In genomic region chr6:34412643-34413214, GRCh38 we compare ENCODE assay signal across 2 cellular contexts.
TF ChIP-seq lines count a peak whose summit lies in the region.

No MANE protein-coding gene starts in this region.

TF ChIP-seq in HEK293, 187 proteins besides CTCF, POLR2A, EP300 and RAD21:
- TF ChIP-seq ZNF521 (tag by site-specific recombination; IDR thresholded peaks at IDR 0.05) = no peak
- TF ChIP-seq ZNF184 (tag by site-specific recombination; IDR thresholded peaks at IDR 0.05) = peak; percentile 98

TF ChIP-seq in K562, 482 proteins besides CTCF, POLR2A, EP300 and RAD21:
- TF ChIP-seq KHSRP (IDR thresholded peaks at IDR 0.05) (no peak), TBL1XR1 (IDR thresholded peaks at IDR 0.05; ENCODE audit: low read length in 2 of 2) (no peak), BCLAF1 (IDR thresholded peaks at IDR 0.05; ENCODE audit: borderline replicate concordance in 1 of 2, control insufficient read depth in 1 of 2, low read depth in 2 of 2, low read length in 1 of 2) (no peak), NFIC (IDR thresholded peaks at IDR 0.05) (no peak), ZNF184 (CRISPR knock-in tag; IDR thresholded peaks at IDR 0.05) (0 out of 2 replicates have a peak, but pooled peaks have one; percentile 35), ZBTB40 (IDR thresholded peaks at IDR 0.05) (no peak), ZBTB40 (CRISPR knock-in tag; IDR thresholded peaks at IDR 0.05) (no peak), ZNF140 (CRISPR knock-in tag; IDR thresholded peaks at IDR 0.05) (no peak), ZNF717 (CRISPR knock-in tag; IDR thresholded peaks at IDR 0.05) (no peak), POLR2AphosphoS5 (IDR thresholded peaks at IDR 0.05; ENCODE audit: control insufficient read depth, insufficient read depth, low read depth, low read length) (no peak)
